In genomic region chr2:69499242-69499641, GRCh38 we compare ENCODE assay signal across 14 cellular contexts.
A peak's percentile ranks its signal among the peaks of the same experiment; 100 is the strongest.
DNase-seq lines count a peak whose midpoint lies in the region; ATAC-seq, FAIRE-seq and TF ChIP-seq lines count a peak whose summit lies in the region.
"Had no signal": no experiment of that assay in that cellular context is flagged by ENCODE, and none has a peak within 500 bp of the region (broad histone marks: within the 10 kb centered on the region; RNA-seq: fewer than 3 reads in every experiment).

No MANE protein-coding gene starts in this region.

- no peak overlapping the region for H2BK120ac ChIP-seq in H1 (replicated peaks; ENCODE audit: low read depth, low read length)

- ATAC-seq in GM18909 (IDR thresholded peaks at IDR 0.05; ENCODE audit: poor library complexity, unreplicated experiment) = peak; percentile 60
- no peak for ATAC-seq in HG02798 (IDR thresholded peaks at IDR 0.05; ENCODE audit: poor library complexity, unreplicated experiment)
- ATAC-seq in GM21381 (IDR thresholded peaks at IDR 0.05; ENCODE audit: unreplicated experiment) = no peak

- H3K14ac ChIP-seq in H1 (ENCODE audit: insufficient read length) = no peak overlapping the region

- no peaks in the 10 kb centered on the region for H3K27me3 ChIP-seq in H1 (replicated peaks in 1 of 4; ENCODE audit: control insufficient read depth in 3 of 4, extremely low read depth in 1 of 4, insufficient read depth in 3 of 4, low read length in 3 of 4)
- H3K27me3 ChIP-seq: adrenal gland, tibial artery had no signal

- no peak overlapping the region for H2AFZ ChIP-seq in H1 (ENCODE audit: low read length)
- H2AFZ ChIP-seq: parathyroid adenoma, PC-9 had no signal

- no peaks in the 10 kb centered on the region for H3K79me1 ChIP-seq in H1 (ENCODE audit: low read depth, low read length)

- H3K4ac ChIP-seq in H1 (replicated peaks; ENCODE audit: insufficient read length, low read depth, low read length) = no peak overlapping the region

- TF ChIP-seq EP300 in H1 (IDR thresholded peaks at IDR 0.05; ENCODE audit: borderline replicate concordance in 1 of 2, low read depth in 2 of 2, low read length in 2 of 2) = no peak

- H3K27ac Mint-ChIP-seq in CD14-positive monocyte = peak overlapping the region in 4 of 7 donors; percentile 39 to 85 (median 76)

- H3K18ac ChIP-seq in H1 (ENCODE audit: extremely low read depth, low read length) = no peak overlapping the region

- H3K36me3 Mint-ChIP-seq in CD14-positive monocyte = peaks cover 49 to 69% of the 10 kb centered on the region in 2 donors

- TF ChIP-seq CTCF in CD14-positive monocyte (IDR thresholded peaks at IDR 0.05) (no peak), H1 (IDR thresholded peaks at IDR 0.05; ENCODE audit: control extremely low read depth in 1 of 3, insufficient read depth in 1 of 3, low read depth in 1 of 3, low read length in 3 of 3) (no peak)

- H2BK15ac ChIP-seq in H1 (ENCODE audit: low read length) = no peak overlapping the region

- CTCF ChIA-PET in H1 (lab: Charles Lee; ENCODE audit: partially characterized antibody) = interaction anchor here (1.7 kb wide), 1 partner anchor 62 kb away, joined by 4 read pairs; the partner anchor contains the start of gene NFU1

- no peak overlapping the region for H3K4me3 ChIP-seq in H1 (ENCODE audit: extremely low read depth in 1 of 4, insufficient read depth in 2 of 4, low read depth in 3 of 4, low read length in 4 of 4)
- H3K4me3 ChIP-seq: adrenal gland, PC-9, tibial artery had no signal

- no peak overlapping the region for H2AK5ac ChIP-seq in H1 (ENCODE audit: low read depth, low read length)

- H4K5ac ChIP-seq in H1 (ENCODE audit: insufficient read length, low read depth, low read length) = no peak overlapping the region

- H3K9me3 ChIP-seq in H1 (ENCODE audit: insufficient read depth in 2 of 2, low read depth in 1 of 2, low read length in 1 of 2) = no peaks in the 10 kb centered on the region
- H3K9me3 ChIP-seq: adrenal gland, tibial artery had no signal

- H3K4me1 ChIP-seq in H1 (replicated peaks in 1 of 4; ENCODE audit: control insufficient read depth in 3 of 4, insufficient read depth in 4 of 4, low read length in 3 of 4) = peaks cover 0 to 6% (median 4%) of the 10 kb centered on the region in 4 experiments; a peak in 3 of 7 replicates
- H3K4me1 ChIP-seq: parathyroid adenoma, tibial artery had no signal

- no peak for TF ChIP-seq RAD21 in H1 (IDR thresholded peaks at IDR 0.05 in 1 of 2, conservative IDR thresholded peaks at IDR 0.05 in 1 of 2; ENCODE audit: low read depth in 2 of 2, low read length in 2 of 2)

- POLR2A ChIA-PET in H1 (lab: Charles Lee; ENCODE audit: partially characterized antibody) = no interaction called here

- no peak overlapping the region for H3K56ac ChIP-seq in H1 (replicated peaks; ENCODE audit: insufficient read length, low read depth, low read length)

- H3K36me3 ChIP-seq in H1 (ENCODE audit: control insufficient read depth in 2 of 4, insufficient read depth in 4 of 4, low read length in 3 of 4) = no peaks in the 10 kb centered on the region

- no peak overlapping the region for H2BK20ac ChIP-seq in H1 (ENCODE audit: low read length)

- peak overlapping the region; percentile 54 to 84 for H3K4me3 Mint-ChIP-seq in CD14-positive monocyte

- no peak for FAIRE-seq in H1 (lab: Jason Lieb, UNC)

- WGBS in H1 (ENCODE audit: extremely low coverage in 1 of 2, insufficient coverage in 1 of 2, insufficient read length in 1 of 2, insufficient replicate concordance in 2 of 2, low coverage in 1 of 2, low lambda C conversion rate in 2 of 2, missing lambda C conversion rate in 1 of 2), 2 experiments = 95 to 100% methylated on average over 1 to 3 of the region's 3 CpGs

- 0 out of 2 replicates have a peak overlapping the region, but pooled peaks have one; percentile 39 for H2BK5ac ChIP-seq in H1 (ENCODE audit: low read depth, low read length)

- no peak overlapping the region for H3K23ac ChIP-seq in H1 (ENCODE audit: insufficient read length)

- H3K27ac ChIP-seq in H1 (ENCODE audit: low read depth, low read length) = no peak overlapping the region
- H3K27ac ChIP-seq: adrenal gland, C4-2B, parathyroid adenoma, PC-9, tibial artery had no signal

- H3K27me3 Mint-ChIP-seq in CD14-positive monocyte (ENCODE audit: low read depth in 3 of 3) = peaks cover 0 to 7% (median 0%) of the 10 kb centered on the region in 3 donors

- TF ChIP-seq POLR2A in H1 (IDR thresholded peaks at IDR 0.05; ENCODE audit: control extremely low read depth in 1 of 2, low read depth in 2 of 2, low read length in 2 of 2) = no peak

- H3K4me2 ChIP-seq in H1 (ENCODE audit: insufficient read depth in 1 of 2, low read depth in 2 of 2, low read length in 2 of 2) = no peak overlapping the region
- H3K4me2 ChIP-seq: PC-9 had no signal

- H4K20me1 ChIP-seq in H1 (replicated peaks in 1 of 2; ENCODE audit: control insufficient read depth in 1 of 2, insufficient read depth in 2 of 2, low read length in 2 of 2) = no peaks in the 10 kb centered on the region

- no peaks in the 10 kb centered on the region; the same call in 1 of the 2 replicates for H3K23me2 ChIP-seq in H1 (ENCODE audit: low read depth, low read length)

- H2BK12ac ChIP-seq in H1 (ENCODE audit: low read depth, low read length) = no peak overlapping the region

- H3K9me3 Mint-ChIP-seq in CD14-positive monocyte = no peaks in the 10 kb centered on the region

- H3K9ac ChIP-seq in H1 (replicated peaks in 1 of 4; ENCODE audit: extremely low read depth in 1 of 4, low read depth in 3 of 4, low read length in 3 of 4) = no peak overlapping the region
- H3K9ac ChIP-seq: parathyroid adenoma had no signal

- H4K91ac ChIP-seq in H1 (replicated peaks; ENCODE audit: insufficient read length, low read length) = no peak overlapping the region

- H4K8ac ChIP-seq in H1 (ENCODE audit: extremely low read depth, insufficient read depth, low read length) = no peak overlapping the region

- peaks cover 22% of the 10 kb centered on the region for H3K4me1 Mint-ChIP-seq in CD14-positive monocyte

- DNase-seq in CD14-positive monocyte (ENCODE audit: low spot score) = peak; percentile 54
- peak; percentile 84 to 93 for DNase-seq in NOMO-1 (lab: John Stamatoyannopoulos, UW; ENCODE audit: unreplicated experiment in 2 of 2)
- no peak for DNase-seq in H1 (ENCODE audit: low read depth in 1 of 2, low spot score in 2 of 2)
- DNase-seq in 8988T = no peak
- no peak for DNase-seq in DMS53 treated with DMSO at 0.1 percent for 48 hours (lab: John Stamatoyannopoulos, UW; ENCODE audit: unreplicated experiment)
- DNase-seq: adrenal gland, NCI-H2081 treated with DMSO at 0.1 percent for 48 hours, PC-9, tibial artery had no signal

- intact Hi-C loops in CD14-positive monocyte (cut with micrococcal nuclease) = no loop called here

- H3K79me2 ChIP-seq in H1 (ENCODE audit: control insufficient read depth in 1 of 2, insufficient read depth in 2 of 2, low read length in 2 of 2) = no peaks in the 10 kb centered on the region

TF ChIP-seq in H1, 55 proteins besides CTCF, POLR2A, EP300 and RAD21 (continues in another document):
- TF ChIP-seq TAF7 (optimal IDR thresholded peaks at IDR 0.05; ENCODE audit: borderline replicate concordance, low read depth, low read length) (no peak), TAF1 (IDR thresholded peaks at IDR 0.05; ENCODE audit: low read depth, low read length) (no peak), GTF2F1 (IDR thresholded peaks at IDR 0.05; ENCODE audit: borderline replicate concordance, low read depth, low read length) (no peak), SIRT6 (IDR thresholded peaks at IDR 0.05; ENCODE audit: low read length) (no peak), HDAC2 (IDR thresholded peaks at IDR 0.05; ENCODE audit: borderline replicate concordance in 1 of 2, low read depth in 2 of 2, low read length in 2 of 2) (no peak), SP2 (IDR thresholded peaks at IDR 0.05; ENCODE audit: low read length) (no peak), E2F6 (IDR thresholded peaks at IDR 0.05) (no peak)

Comparison
In these comparisons a context has a peak if more than half of its experiments do, and no peak if none do; other contexts are left out.
1. DNase-seq: peak in CD14-positive monocyte (single experiment) and NOMO-1 (2 of 2); none in H1 (0 of 2), 8988T (single experiment) and DMS53 treated with DMSO at 0.1 percent for 48 hours (single experiment).